In the genomic region with DNA sequence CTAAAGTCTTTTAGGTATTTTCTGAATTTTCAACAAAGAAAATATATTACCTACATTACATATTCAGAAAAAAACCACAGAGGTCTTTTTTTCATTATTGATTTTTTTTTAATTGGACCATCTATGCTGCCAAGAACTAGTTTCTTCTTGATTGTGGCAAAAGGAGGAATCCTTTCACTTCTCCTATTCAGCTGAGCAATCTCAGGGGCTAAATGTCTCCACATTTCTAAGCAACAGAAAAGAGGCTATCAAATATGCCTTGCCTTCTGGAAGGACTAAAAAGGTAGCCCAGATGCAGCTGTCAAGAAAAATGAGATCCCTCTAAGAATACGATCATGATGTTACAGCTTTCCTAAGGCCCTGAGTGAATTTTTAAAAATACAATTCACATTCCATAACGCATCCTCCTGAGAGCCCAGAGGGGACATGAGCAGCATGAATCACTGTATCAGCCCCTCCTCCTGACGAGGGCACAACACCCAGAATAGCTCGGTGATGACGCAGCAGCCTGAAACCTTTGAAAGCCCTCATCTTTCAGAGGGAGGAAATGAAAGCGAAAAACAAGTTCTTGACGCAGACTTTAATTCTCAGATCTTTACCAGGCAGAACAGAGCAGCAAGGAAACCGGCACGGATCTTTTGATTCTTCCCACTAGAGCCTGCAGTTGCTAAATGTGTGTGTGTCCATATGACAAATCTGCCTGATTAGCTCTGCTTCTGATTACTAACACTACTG, we compare ENCODE assay signal across 1 cellular context.
TF ChIP-seq lines count a peak whose summit lies in the region.

No MANE protein-coding gene starts in this region.

TF ChIP-seq in H1, 55 proteins besides CTCF, POLR2A, EP300 and RAD21:
- TF ChIP-seq CTBP2 (IDR thresholded peaks at IDR 0.05; ENCODE audit: borderline replicate concordance, insufficient read depth, insufficient read length, low read length) (no peak), SP1 (IDR thresholded peaks at IDR 0.05; ENCODE audit: low read depth, low read length) (no peak), PHF8 (conservative IDR thresholded peaks at IDR 0.05; ENCODE audit: low read depth, low read length) (no peak), RBBP5 (IDR thresholded peaks at IDR 0.05; ENCODE audit: borderline replicate concordance, low read depth, low read length) (no peak; the same call in 1 of the 2 replicates), SP4 (IDR thresholded peaks at IDR 0.05; ENCODE audit: low read length) (no peak), POU5F1 (IDR thresholded peaks at IDR 0.05; ENCODE audit: low read depth, low read length) (no peak), SRF (IDR thresholded peaks at IDR 0.05; ENCODE audit: low read depth, low read length) (no peak), BCL11A (IDR thresholded peaks at IDR 0.05; ENCODE audit: low read depth in 2 of 2, low read length in 2 of 2) (no peak), CBX5 (IDR thresholded peaks at IDR 0.05; ENCODE audit: low read depth, low read length) (no peak), KDM5A (IDR thresholded peaks at IDR 0.05; ENCODE audit: low read length) (no peak), JUN (IDR thresholded peaks at IDR 0.05; ENCODE audit: low read depth, low read length) (0 out of 2 replicates have a peak, but pooled peaks have one; percentile 33), EGR1 (IDR thresholded peaks at IDR 0.05; ENCODE audit: borderline replicate concordance, low read depth, low read length) (no peak), JUND (IDR thresholded peaks at IDR 0.05; ENCODE audit: low read length) (peak; percentile 61; the same call in 1 of the 2 replicates), FOSL1 (IDR thresholded peaks at IDR 0.05; ENCODE audit: insufficient read depth, low read depth, low read length) (no peak), GABPA (IDR thresholded peaks at IDR 0.05; ENCODE audit: borderline replicate concordance, insufficient read depth, low read length) (no peak), TBP (IDR thresholded peaks at IDR 0.05; ENCODE audit: low read depth, low read length) (no peak), SIX5 (IDR thresholded peaks at IDR 0.05; ENCODE audit: low read depth, low read length) (no peak), SP2 (IDR thresholded peaks at IDR 0.05; ENCODE audit: low read length) (no peak), BACH1 (IDR thresholded peaks at IDR 0.05; ENCODE audit: low read length) (peak; percentile 60; the same call in 1 of the 2 replicates), MAFK (IDR thresholded peaks at IDR 0.05; ENCODE audit: low read depth, low read length) (no peak; the same call in 1 of the 2 replicates), RNF2 (IDR thresholded peaks at IDR 0.05; ENCODE audit: borderline replicate concordance, low read depth, low read length, missing control alignments, poor library complexity, severe bottlenecking) (no peak), ASH2L (IDR thresholded peaks at IDR 0.05; ENCODE audit: low read length) (peak; percentile 43), KDM4A (IDR thresholded peaks at IDR 0.05; ENCODE audit: low read depth, low read length, severe bottlenecking) (no peak), SIRT6 (IDR thresholded peaks at IDR 0.05; ENCODE audit: low read length) (no peak), HDAC2 (IDR thresholded peaks at IDR 0.05; ENCODE audit: borderline replicate concordance in 1 of 2, low read depth in 2 of 2, low read length in 2 of 2) (no peak), CBX8 (IDR thresholded peaks at IDR 0.05; ENCODE audit: borderline replicate concordance, low read depth, low read length) (no peak), NRF1 (IDR thresholded peaks at IDR 0.05; ENCODE audit: low read depth, low read length) (no peak), CREB1 (IDR thresholded peaks at IDR 0.05) (peak; percentile 64), TEAD4 (IDR thresholded peaks at IDR 0.05; ENCODE audit: low read depth, low read length) (no peak), TAF7 (optimal IDR thresholded peaks at IDR 0.05; ENCODE audit: borderline replicate concordance, low read depth, low read length) (no peak)
- TF ChIP-seq, protein P1, sequence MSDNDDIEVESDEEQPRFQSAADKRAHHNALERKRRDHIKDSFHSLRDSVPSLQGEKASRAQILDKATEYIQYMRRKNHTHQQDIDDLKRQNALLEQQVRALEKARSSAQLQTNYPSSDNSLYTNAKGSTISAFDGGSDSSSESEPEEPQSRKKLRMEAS (IDR thresholded peaks at IDR 0.05): no peak
- TF ChIP-seq, protein P2, sequence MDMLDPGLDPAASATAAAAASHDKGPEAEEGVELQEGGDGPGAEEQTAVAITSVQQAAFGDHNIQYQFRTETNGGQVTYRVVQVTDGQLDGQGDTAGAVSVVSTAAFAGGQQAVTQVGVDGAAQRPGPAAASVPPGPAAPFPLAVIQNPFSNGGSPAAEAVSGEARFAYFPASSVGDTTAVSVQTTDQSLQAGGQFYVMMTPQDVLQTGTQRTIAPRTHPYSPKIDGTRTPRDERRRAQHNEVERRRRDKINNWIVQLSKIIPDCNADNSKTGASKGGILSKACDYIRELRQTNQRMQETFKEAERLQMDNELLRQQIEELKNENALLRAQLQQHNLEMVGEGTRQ (IDR thresholded peaks at IDR 0.05; ENCODE audit: low read length): no peak
- TF ChIP-seq, protein P3, sequence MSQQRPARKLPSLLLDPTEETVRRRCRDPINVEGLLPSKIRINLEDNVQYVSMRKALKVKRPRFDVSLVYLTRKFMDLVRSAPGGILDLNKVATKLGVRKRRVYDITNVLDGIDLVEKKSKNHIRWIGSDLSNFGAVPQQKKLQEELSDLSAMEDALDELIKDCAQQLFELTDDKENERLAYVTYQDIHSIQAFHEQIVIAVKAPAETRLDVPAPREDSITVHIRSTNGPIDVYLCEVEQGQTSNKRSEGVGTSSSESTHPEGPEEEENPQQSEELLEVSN (IDR thresholded peaks at IDR 0.05): no peak
